ENCODE assay signal across 9 cellular contexts in genomic region chr11:117928818-117929567, GRCh38. TPM values are rescaled to one million over a fixed set of nuclear protein-coding genes. Genes with fewer than 3 reads are reported as not detected.
DNase-seq lines count a peak whose midpoint lies in the region; ATAC-seq and TF ChIP-seq lines count a peak whose summit lies in the region.
"Had no signal": no experiment of that assay in that cellular context is flagged by ENCODE, and none has a peak within 500 bp of the region (broad histone marks: within the 10 kb centered on the region; RNA-seq: fewer than 3 reads in every experiment).

Gene TMPRSS13 (minus strand): TSS chr11:117929402. CDS start chr11:117929307, 95 bp downstream.

- peaks cover 14% of the 10 kb centered on the region for H3K4me1 Mint-ChIP-seq in neural crest cell

- DNase-seq in DMS53 treated with DMSO at 0.1 percent for 48 hours (lab: John Stamatoyannopoulos, UW; ENCODE audit: unreplicated experiment) (peak; percentile 66), LoVo (ENCODE audit: low spot score) (peak; percentile 46), colonic mucosa (peak; percentile 62), neural crest cell (ENCODE audit: low read depth, low spot score) (no peak), vagina (ENCODE audit: extremely low spot score in 2 of 2) (no peak), amniotic stem cell (lab: John Stamatoyannopoulos, UW) (no peak)
- DNase-seq: Karpas-422 had no signal

- H3K4me3 ChIP-seq in colonic mucosa (no peak within 1 kb of the TSS), vagina (peak within 1 kb of the TSS in 1 of 2 donors; percentile 24)

- intact Hi-C loops in colonic mucosa (cut with DNase I) = no loop called here
- intact Hi-C loops in vagina (cut with DNase I) = no loop called here

- TF ChIP-seq CTCF in colonic mucosa (IDR thresholded peaks at IDR 0.05) (no peak), neural crest cell (conservative IDR thresholded peaks at IDR 0.05) (no peak), vagina (IDR thresholded peaks at IDR 0.05) (no peak)

- no peaks in the 10 kb centered on the region for H3K36me3 Mint-ChIP-seq in neural crest cell (ENCODE audit: low read depth)

- no peak within 1 kb of the TSS for H3K9ac ChIP-seq in colonic mucosa (ENCODE audit: low read depth in 2 of 2, low read length in 2 of 2)

- H3K36me3 ChIP-seq in colonic mucosa (no peaks in the 10 kb centered on the region), vagina (no peaks in the 10 kb centered on the region)

- H3K27me3 Mint-ChIP-seq in neural crest cell (ENCODE audit: low read depth) = no peaks in the 10 kb centered on the region

- no peak within 1 kb of the TSS for H3K4me3 Mint-ChIP-seq in neural crest cell

- H3K27ac Mint-ChIP-seq in neural crest cell (ENCODE audit: unreplicated experiment) = peak within 1 kb of the TSS; percentile 83

- H3K9me3 ChIP-seq in colonic mucosa (no peaks in the 10 kb centered on the region), vagina (no peaks in the 10 kb centered on the region)

- no peaks in the 10 kb centered on the region for H3K27me3 ChIP-seq in colonic mucosa
- H3K27me3 ChIP-seq in vagina = no peaks in the 10 kb centered on the region

- H3K27ac ChIP-seq in colonic mucosa = no peak within 1 kb of the TSS
- H3K27ac ChIP-seq in vagina = no peak within 1 kb of the TSS

- H3K9me3 Mint-ChIP-seq in neural crest cell = no peaks in the 10 kb centered on the region

- ATAC-seq in GM18517 (IDR thresholded peaks at IDR 0.05; ENCODE audit: unreplicated experiment) = no peak

- TF ChIP-seq POLR2A in vagina (IDR thresholded peaks at IDR 0.05) = no peak

- H3K4me1 ChIP-seq in colonic mucosa (peaks cover 7% of the 10 kb centered on the region), vagina (peaks cover 8% of the 10 kb centered on the region)

RNA-seq across cellular contexts. Expression of gene TMPRSS13, which starts in this region (rescaled TPM):
- total RNA-seq in colonic mucosa = 1 to 10 TPM; 1.5 to 1.6 TPM
- total RNA-seq in neural crest cell = 0.34 TPM in 1 of 2 replicates, not detected in the other
- total RNA-seq in vagina = 9.6 TPM
- total RNA-seq: renal cortical epithelial cell had no signal

Comparison
In these comparisons a context has a peak if more than half of its experiments do, and no peak if none do; other contexts are left out.
1. DNase-seq: peak in DMS53 treated with DMSO at 0.1 percent for 48 hours (single experiment), LoVo (single experiment) and colonic mucosa (single experiment); none in neural crest cell (single experiment), vagina (0 of 2) and amniotic stem cell (single experiment).